Comparison of ENCODE assay signal across 28 cellular contexts in the genomic region with DNA sequence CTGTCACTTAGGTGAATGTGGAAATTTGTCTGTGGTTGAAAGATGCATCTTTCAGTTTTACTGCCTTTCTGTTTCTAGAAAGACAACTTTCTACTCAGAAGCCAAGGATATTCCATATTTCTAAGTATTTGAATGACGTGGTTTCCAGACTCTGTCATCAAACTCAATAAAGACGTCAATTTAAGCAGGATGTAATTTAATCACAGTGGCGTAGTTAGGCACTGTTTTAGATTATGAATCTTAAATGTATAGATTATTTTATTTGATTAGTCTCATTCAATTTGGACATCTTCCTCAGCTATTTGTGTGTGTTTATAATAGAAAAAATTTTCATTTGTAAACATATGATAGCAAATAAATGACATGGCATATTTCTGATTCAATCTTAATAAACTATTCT.
"Had no signal": no experiment of that assay in that cellular context is flagged by ENCODE, and none has a peak within 500 bp of the region (broad histone marks: within the 10 kb centered on the region; RNA-seq: fewer than 3 reads in every experiment).

No MANE protein-coding gene starts in this region.

- H3K27me3 Mint-ChIP-seq: activated CD4-positive, alpha-beta T cell treated with anti-CD3 and anti-CD28 coated beads, Interleukin-2, amount 10 ng/mL, durations not matched to agents 7 days and 5 days; activated naive CD8-positive, alpha-beta T cell treated with anti-CD3 and anti-CD28 coated beads, Interleukin-2, amount 10 ng/mL, durations not matched to agents 7 days and 5 days had no signal

- H3K27me3 ChIP-seq: ascending aorta, MG63 had no signal

- H3K9me3 Mint-ChIP-seq: activated CD4-positive, alpha-beta T cell treated with anti-CD3 and anti-CD28 coated beads, Interleukin-2, amount 10 ng/mL, durations not matched to agents 7 days and 5 days; activated naive CD4-positive, alpha-beta T cell treated with anti-CD3 and anti-CD28 coated beads, Interleukin-2, amount 50 U/mL, for 24 hours; activated T-helper 2 cell treated with anti-CD3 and anti-CD28 coated beads, Interferon-gamma antibody, Interleukin-2, Interleukin-4, amounts not matched to agents 10 μg/mL and 5 μg/mL and 100 μg/mL, durations not matched to agents 14 hours and 24 hours and 36 hours; T-helper 1 cell treated with Interleukin-12 subunit alpha and Interleukin-12 subunit beta and Interleukin-4 antibody, amounts not matched to agents 30 μg/mL and 1 μg/mL, for 36 hours; T-helper 2 cell treated with Interferon-gamma antibody and Interleukin-4, amounts not matched to agents 5 μg/mL and 100 μg/mL, for 36 hours had no signal

- H2AFZ ChIP-seq: PC-9 had no signal

- H3K27ac Mint-ChIP-seq: activated CD4-positive, alpha-beta T cell treated with anti-CD3 and anti-CD28 coated beads for 36 hours; activated CD4-positive, alpha-beta T cell treated with anti-CD3 and anti-CD28 coated beads, Interleukin-2, amount 10 ng/mL, durations not matched to agents 7 days and 5 days; activated CD8-positive, alpha-beta T cell treated with anti-CD3 and anti-CD28 coated beads, Interleukin-2, amount 10 ng/mL, durations not matched to agents 7 days and 5 days; activated naive CD4-positive, alpha-beta T cell treated with anti-CD3 and anti-CD28 coated beads, Interleukin-2, amount 50 U/mL, for 24 hours; activated naive CD8-positive, alpha-beta T cell treated with anti-CD3 and anti-CD28 coated beads, Interleukin-2, amount 10 ng/mL, durations not matched to agents 7 days and 5 days; activated T-cell treated with anti-CD3 and anti-CD28 coated beads, Interleukin-2, amount 50 U/mL, for 24 hours; activated T-helper 2 cell treated with anti-CD3 and anti-CD28 coated beads, Interferon-gamma antibody, Interleukin-2, Interleukin-4, amounts not matched to agents 10 μg/mL and 5 μg/mL and 100 μg/mL, durations not matched to agents 14 hours and 24 hours and 36 hours; T-helper 1 cell treated with Interleukin-12 subunit alpha and Interleukin-12 subunit beta and Interleukin-4 antibody, amounts not matched to agents 30 μg/mL and 1 μg/mL, for 36 hours; T-helper 2 cell treated with Interferon-gamma antibody and Interleukin-4, amounts not matched to agents 5 μg/mL and 100 μg/mL, for 36 hours had no signal

- H3K4me1 Mint-ChIP-seq: activated CD4-positive, alpha-beta T cell treated with anti-CD3 and anti-CD28 coated beads for 36 hours; activated CD4-positive, alpha-beta T cell treated with anti-CD3 and anti-CD28 coated beads, Interleukin-2, amount 10 ng/mL, durations not matched to agents 7 days and 5 days; activated naive CD4-positive, alpha-beta T cell treated with anti-CD3 and anti-CD28 coated beads, Interleukin-2, amount 50 U/mL, for 24 hours; activated naive CD8-positive, alpha-beta T cell treated with anti-CD3 and anti-CD28 coated beads, Interleukin-2, amount 10 ng/mL, durations not matched to agents 7 days and 5 days had no signal

- H3K4me1 ChIP-seq: ascending aorta had no signal

- DNase-seq: activated CD4-positive, alpha-beta T cell treated with anti-CD3 and anti-CD28 coated beads for 36 hours; activated CD4-positive, alpha-beta T cell treated with anti-CD3 and anti-CD28 coated beads, Interleukin-2, amount 10 ng/mL, durations not matched to agents 7 days and 5 days; activated CD4-positive, alpha-beta T cell treated with anti-CD3 and anti-CD28 coated beads, Interleukin-2, amount 50 U/mL, for 48 hours; activated CD8-positive, alpha-beta T cell treated with anti-CD3 and anti-CD28 coated beads, Interleukin-2, amount 10 ng/mL, durations not matched to agents 7 days and 5 days; activated gamma-delta T cell; activated naive CD4-positive, alpha-beta T cell treated with Interleukin-2 at 50 U/mL for 16 hours; activated naive CD8-positive, alpha-beta T cell treated with anti-CD3 and anti-CD28 coated beads, Interleukin-2, amount 10 ng/mL, durations not matched to agents 7 days and 5 days; activated T-cell treated with anti-CD3 and anti-CD28 coated beads, Interleukin-2, amount 50 U/mL, for 24 hours; amygdala; MG63; NCI-H1048; NCI-H1105 treated with DMSO at 0.1 percent for 48 hours; NCI-H1436; NCI-H1930; NCI-H2081 treated with DMSO at 0.1 percent for 48 hours; NCI-H345; NCI-H524 treated with DMSO at 0.1 percent for 48 hours; NCI-H748 treated with DMSO at 0.1 percent for 48 hours; PC-9; SIG-M5 had no signal

- H3K36me3 ChIP-seq: ascending aorta, MG63 had no signal

- H3K4me3 Mint-ChIP-seq: activated CD4-positive, alpha-beta T cell treated with anti-CD3 and anti-CD28 coated beads for 36 hours; activated CD4-positive, alpha-beta T cell treated with anti-CD3 and anti-CD28 coated beads, Interleukin-2, amount 10 ng/mL, durations not matched to agents 7 days and 5 days; activated CD8-positive, alpha-beta T cell treated with anti-CD3 and anti-CD28 coated beads, Interleukin-2, amount 10 ng/mL, durations not matched to agents 7 days and 5 days; activated naive CD4-positive, alpha-beta T cell treated with anti-CD3 and anti-CD28 coated beads, Interleukin-2, amount 50 U/mL, for 24 hours; activated naive CD8-positive, alpha-beta T cell treated with anti-CD3 and anti-CD28 coated beads, Interleukin-2, amount 10 ng/mL, durations not matched to agents 7 days and 5 days; activated T-cell treated with anti-CD3 and anti-CD28 coated beads, Interleukin-2, amount 50 U/mL, for 24 hours; T-helper 1 cell treated with Interleukin-12 subunit alpha and Interleukin-12 subunit beta and Interleukin-4 antibody, amounts not matched to agents 30 μg/mL and 1 μg/mL, for 36 hours; T-helper 2 cell treated with Interferon-gamma antibody and Interleukin-4, amounts not matched to agents 5 μg/mL and 100 μg/mL, for 36 hours had no signal

- H3K27ac ChIP-seq: ascending aorta, PC-9, RWPE1 had no signal

- ATAC-seq: activated CD4-positive, alpha-beta T cell treated with anti-CD3 and anti-CD28 coated beads for 36 hours; activated CD4-positive, CD25-positive, alpha-beta regulatory T cell treated with anti-CD3 and anti-CD28 coated beads, Interleukin-2, amount 50 U/mL, for 24 hours; activated CD8-positive, alpha-beta T cell treated with anti-CD3 and anti-CD28 coated beads, Interleukin-2, amount 10 ng/mL, durations not matched to agents 7 days and 5 days; Right ventricle myocardium inferior had no signal

- H3K36me3 Mint-ChIP-seq: activated naive CD4-positive, alpha-beta T cell treated with anti-CD3 and anti-CD28 coated beads, Interleukin-2, amount 50 U/mL, for 24 hours; activated naive CD8-positive, alpha-beta T cell treated with anti-CD3 and anti-CD28 coated beads, Interleukin-2, amount 10 ng/mL, durations not matched to agents 7 days and 5 days had no signal

- H3K4me3 ChIP-seq: ascending aorta, MG63, PC-9 had no signal

- H3K9me3 ChIP-seq: ascending aorta, MG63 had no signal

- H3K4me2 ChIP-seq: PC-9 had no signal
